ENCODE assay signal across 21 cellular contexts in genomic region chr1:235133086-235133485, GRCh38. TPM values are rescaled to one million over a fixed set of nuclear protein-coding genes. Genes with fewer than 3 reads are reported as not detected.
DNase-seq lines count a peak whose midpoint lies in the region; ATAC-seq and TF ChIP-seq lines count a peak whose summit lies in the region.
"Had no signal": no experiment of that assay in that cellular context is flagged by ENCODE, and none has a peak within 500 bp of the region (broad histone marks: within the 10 kb centered on the region; RNA-seq: fewer than 3 reads in every experiment).

No MANE protein-coding gene starts in this region.

- no peaks in the 10 kb centered on the region for H3K27me3 ChIP-seq in CD4-positive, CD25-positive, alpha-beta regulatory T cell (ENCODE audit: control insufficient read depth, insufficient read depth, low read length)

- POLR2A ChIA-PET in activated CD8-positive, alpha-beta T cell treated with anti-CD3 and anti-CD28 coated beads for 36 hours (lab: Charles Lee) = interaction anchor here (0.7 to 1.7 kb wide), 4 partner anchors 9 to 28 kb away, joined by 3 to 4 read pairs (median 3); partner anchors contain the start of gene RBM34
- POLR2A ChIA-PET in activated CD8-positive, alpha-beta T cell treated with anti-CD3 and anti-CD28 coated beads, Interleukin-2, amount 10 ng/mL, durations not matched to agents 7 days and 5 days (lab: Charles Lee) = interaction anchor here (0.6 to 2.5 kb wide), 2 partner anchors 22 to 28 kb away, joined by 3 to 12 read pairs; partner anchors contain the start of gene RBM34
- POLR2A ChIA-PET in WTC11 (lab: Charles Lee) = no interaction called here

- no peaks in the 10 kb centered on the region for H3K9me3 ChIP-seq in CD4-positive, CD25-positive, alpha-beta regulatory T cell (ENCODE audit: control insufficient read depth in 2 of 2, low read length in 2 of 2)
- H3K9me3 ChIP-seq: HAP-1 had no signal

- peak overlapping the region; percentile 39 for H3K27ac Mint-ChIP-seq in activated CD8-positive, alpha-beta T cell treated with anti-CD3 and anti-CD28 coated beads for 36 hours
- H3K27ac Mint-ChIP-seq in activated CD8-positive, alpha-beta T cell treated with anti-CD3 and anti-CD28 coated beads, Interleukin-2, amount 10 ng/mL, durations not matched to agents 7 days and 5 days = no peak overlapping the region
- peak overlapping the region in 2 of 3 donors; percentile 26 to 32 for H3K27ac Mint-ChIP-seq in CD4-positive, CD25-positive, alpha-beta regulatory T cell
- peak overlapping the region; percentile 49; the same call in 1 of the 2 replicates for H3K27ac Mint-ChIP-seq in WTC11
- H3K27ac Mint-ChIP-seq in memory B cell = peak overlapping the region; percentile 12

- TF ChIP-seq CTCF in activated CD8-positive, alpha-beta T cell treated with anti-CD3 and anti-CD28 coated beads for 36 hours (IDR thresholded peaks at IDR 0.05) = no peak
- TF ChIP-seq CTCF in WTC11 (IDR thresholded peaks at IDR 0.05) = no peak

- peaks cover 54% of the 10 kb centered on the region for H3K36me3 ChIP-seq in CD4-positive, CD25-positive, alpha-beta regulatory T cell (ENCODE audit: control insufficient read depth, insufficient read depth, low read length)

- no peak for ATAC-seq in activated CD8-positive, alpha-beta T cell treated with anti-CD3 and anti-CD28 coated beads for 36 hours
- ATAC-seq in activated CD8-positive, alpha-beta T cell treated with anti-CD3 and anti-CD28 coated beads, Interleukin-2, amount 10 ng/mL, durations not matched to agents 7 days and 5 days = no peak
- ATAC-seq in CD4-positive, CD25-positive, alpha-beta regulatory T cell (ENCODE audit: low read depth in 2 of 2) = no peak
- no peak for ATAC-seq in WTC11
- no peak for ATAC-seq in memory B cell (ENCODE audit: low read depth)
- no peak for ATAC-seq in HG02623 (IDR thresholded peaks at IDR 0.05; ENCODE audit: unreplicated experiment)

- no peak overlapping the region for H3K27ac ChIP-seq in CD4-positive, CD25-positive, alpha-beta regulatory T cell (ENCODE audit: insufficient read depth, low read length, poor library complexity, severe bottlenecking)
- H3K27ac ChIP-seq: GM23248, KMS-11 had no signal

- no peak overlapping the region for H3K4me3 Mint-ChIP-seq in activated CD8-positive, alpha-beta T cell treated with anti-CD3 and anti-CD28 coated beads for 36 hours
- no peak overlapping the region for H3K4me3 Mint-ChIP-seq in activated CD8-positive, alpha-beta T cell treated with anti-CD3 and anti-CD28 coated beads, Interleukin-2, amount 10 ng/mL, durations not matched to agents 7 days and 5 days
- no peak overlapping the region for H3K4me3 Mint-ChIP-seq in CD4-positive, CD25-positive, alpha-beta regulatory T cell
- H3K4me3 Mint-ChIP-seq in WTC11 (no peak overlapping the region), memory B cell (no peak overlapping the region)
- H3K4me3 Mint-ChIP-seq: CD14-positive monocyte had no signal

- no peak for DNase-seq in activated CD8-positive, alpha-beta T cell treated with anti-CD3 and anti-CD28 coated beads for 36 hours
- no peak for DNase-seq in activated CD8-positive, alpha-beta T cell treated with anti-CD3 and anti-CD28 coated beads, Interleukin-2, amount 10 ng/mL, durations not matched to agents 7 days and 5 days
- DNase-seq in CD4-positive, CD25-positive, alpha-beta regulatory T cell = no peak
- DNase-seq in WTC11 (ENCODE audit: low spot score) (no peak), memory B cell (ENCODE audit: low spot score in 2 of 2) (no peak), T-helper 9 cell (no peak)
- no peak for DNase-seq in stimulated activated CD4-positive, alpha-beta T cell treated with anti-CD3 and anti-CD28 coated beads, Interleukin-4, amount 100 ng/mL, for 1 hour
- DNase-seq: 8988T, DMS153, GDM1, GM23248, MV-4-11, NCI-H187, NCI-H2107, NCI-H510A treated with DMSO at 0.1 percent for 48 hours, NCI-H774, SHP77 had no signal

- H3K27me3 Mint-ChIP-seq in activated CD8-positive, alpha-beta T cell treated with anti-CD3 and anti-CD28 coated beads for 36 hours = no peaks in the 10 kb centered on the region
- H3K27me3 Mint-ChIP-seq in activated CD8-positive, alpha-beta T cell treated with anti-CD3 and anti-CD28 coated beads, Interleukin-2, amount 10 ng/mL, durations not matched to agents 7 days and 5 days (ENCODE audit: low read depth) = no peaks in the 10 kb centered on the region
- H3K27me3 Mint-ChIP-seq in CD4-positive, CD25-positive, alpha-beta regulatory T cell = peaks cover 5% of the 10 kb centered on the region
- H3K27me3 Mint-ChIP-seq in WTC11 (ENCODE audit: low read depth) = no peaks in the 10 kb centered on the region
- no peaks in the 10 kb centered on the region for H3K27me3 Mint-ChIP-seq in memory B cell

- H3K9me3 Mint-ChIP-seq in activated CD8-positive, alpha-beta T cell treated with anti-CD3 and anti-CD28 coated beads for 36 hours = no peaks in the 10 kb centered on the region
- H3K9me3 Mint-ChIP-seq in activated CD8-positive, alpha-beta T cell treated with anti-CD3 and anti-CD28 coated beads, Interleukin-2, amount 10 ng/mL, durations not matched to agents 7 days and 5 days (ENCODE audit: insufficient read depth) = no peaks in the 10 kb centered on the region
- H3K9me3 Mint-ChIP-seq in CD4-positive, CD25-positive, alpha-beta regulatory T cell = no peaks in the 10 kb centered on the region
- H3K9me3 Mint-ChIP-seq in WTC11 (no peaks in the 10 kb centered on the region), memory B cell (no peaks in the 10 kb centered on the region)
- H3K9me3 Mint-ChIP-seq: CD14-positive monocyte had no signal

- H3K4me1 ChIP-seq in CD4-positive, CD25-positive, alpha-beta regulatory T cell (ENCODE audit: control insufficient read depth, insufficient read depth, low read length, poor library complexity, severe bottlenecking) = no peaks in the 10 kb centered on the region

- H3K4me1 Mint-ChIP-seq in activated CD8-positive, alpha-beta T cell treated with anti-CD3 and anti-CD28 coated beads for 36 hours (ENCODE audit: low read depth) = peaks cover 11% of the 10 kb centered on the region
- peaks cover 5% of the 10 kb centered on the region for H3K4me1 Mint-ChIP-seq in activated CD8-positive, alpha-beta T cell treated with anti-CD3 and anti-CD28 coated beads, Interleukin-2, amount 10 ng/mL, durations not matched to agents 7 days and 5 days (ENCODE audit: low read depth)
- peaks cover 0 to 17% (median 7%) of the 10 kb centered on the region in 4 donors for H3K4me1 Mint-ChIP-seq in CD4-positive, CD25-positive, alpha-beta regulatory T cell
- H3K4me1 Mint-ChIP-seq in WTC11 (peaks cover 11% of the 10 kb centered on the region; the same call in 1 of the 2 replicates), memory B cell (no peaks in the 10 kb centered on the region)

- CTCF ChIA-PET in activated CD8-positive, alpha-beta T cell treated with anti-CD3 and anti-CD28 coated beads for 36 hours (lab: Charles Lee) = interaction anchor here (1.2 to 2.0 kb wide), 3 partner anchors 10 to 283 kb away, joined by 3 to 7 read pairs (median 4); no protein-coding TSS in a partner anchor
- CTCF ChIA-PET in activated CD8-positive, alpha-beta T cell treated with anti-CD3 and anti-CD28 coated beads, Interleukin-2, amount 10 ng/mL, durations not matched to agents 7 days and 5 days (lab: Charles Lee) = interaction anchor here (2.4 kb wide), 1 partner anchor 283 kb away, joined by 9 read pairs; no protein-coding TSS in a partner anchor
- CTCF ChIA-PET in WTC11 (lab: Charles Lee) = no interaction called here

- no peak overlapping the region for H3K4me3 ChIP-seq in CD4-positive, CD25-positive, alpha-beta regulatory T cell (ENCODE audit: low read depth, low read length)
- H3K4me3 ChIP-seq: GM23248, HAP-1 had no signal

- intact Hi-C loops in activated CD8-positive, alpha-beta T cell treated with anti-CD3 and anti-CD28 coated beads for 36 hours (cut with micrococcal nuclease) = no loop called here

- H3K36me3 Mint-ChIP-seq in activated CD8-positive, alpha-beta T cell treated with anti-CD3 and anti-CD28 coated beads for 36 hours (ENCODE audit: low read depth) = peaks cover 34% of the 10 kb centered on the region
- peaks cover 57% of the 10 kb centered on the region for H3K36me3 Mint-ChIP-seq in activated CD8-positive, alpha-beta T cell treated with anti-CD3 and anti-CD28 coated beads, Interleukin-2, amount 10 ng/mL, durations not matched to agents 7 days and 5 days (ENCODE audit: low read depth)
- H3K36me3 Mint-ChIP-seq in CD4-positive, CD25-positive, alpha-beta regulatory T cell = peaks cover 28% of the 10 kb centered on the region
- H3K36me3 Mint-ChIP-seq in WTC11 (peaks cover 52% of the 10 kb centered on the region), memory B cell (peaks cover 21% of the 10 kb centered on the region)

TF ChIP-seq in WTC11, 78 proteins besides CTCF, POLR2A, EP300 and RAD21 (continues in another document):
- TF ChIP-seq RELA (CRISPR knock-in tag; IDR thresholded peaks at IDR 0.05; ENCODE audit: borderline replicate concordance) (no peak), NFYB (CRISPR knock-in tag; conservative IDR thresholded peaks at IDR 0.05; ENCODE audit: low read depth) (no peak), NR1H2 (CRISPR knock-in tag; IDR thresholded peaks at IDR 0.05) (no peak), GABPB1 (CRISPR knock-in tag; IDR thresholded peaks at IDR 0.05) (no peak), MXD4 (CRISPR knock-in tag; IDR thresholded peaks at IDR 0.05; ENCODE audit: borderline replicate concordance) (no peak)
- TF ChIP-seq, protein P1, sequence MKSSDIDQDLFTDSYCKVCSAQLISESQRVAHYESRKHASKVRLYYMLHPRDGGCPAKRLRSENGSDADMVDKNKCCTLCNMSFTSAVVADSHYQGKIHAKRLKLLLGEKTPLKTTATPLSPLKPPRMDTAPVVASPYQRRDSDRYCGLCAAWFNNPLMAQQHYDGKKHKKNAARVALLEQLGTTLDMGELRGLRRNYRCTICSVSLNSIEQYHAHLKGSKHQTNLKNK (CRISPR knock-in tag; IDR thresholded peaks at IDR 0.05) = no peak

RNA-seq across cellular contexts. Expression of gene TOMM20, which starts 4.4 kb away (rescaled TPM):
- total RNA-seq in activated CD8-positive, alpha-beta T cell treated with anti-CD3 and anti-CD28 coated beads for 36 hours = 100 to 1,000 TPM; 155 to 159 TPM
- 10 to 100 TPM; 72.2 to 81.7 TPM for total RNA-seq in activated CD8-positive, alpha-beta T cell treated with anti-CD3 and anti-CD28 coated beads, Interleukin-2, amount 10 ng/mL, durations not matched to agents 7 days and 5 days
- 102 TPM for total RNA-seq in CD4-positive, CD25-positive, alpha-beta regulatory T cell
- 10 to 100 TPM; 50.5 to 67.9 (median 55.2) TPM for polyA plus RNA-seq in CD4-positive, CD25-positive, alpha-beta regulatory T cell
- total RNA-seq in WTC11 (2021) = 180 to 184 TPM (median 182 TPM) in 3 replicates

RNA-seq across cellular contexts. Expression of gene RBM34, which starts 28.0 kb away (rescaled TPM):
- total RNA-seq in activated CD8-positive, alpha-beta T cell treated with anti-CD3 and anti-CD28 coated beads for 36 hours = 100 to 1,000 TPM; 136 TPM
- 100 to 1,000 TPM; 115 to 117 TPM for total RNA-seq in activated CD8-positive, alpha-beta T cell treated with anti-CD3 and anti-CD28 coated beads, Interleukin-2, amount 10 ng/mL, durations not matched to agents 7 days and 5 days
- total RNA-seq in CD4-positive, CD25-positive, alpha-beta regulatory T cell = 175 TPM
- polyA plus RNA-seq in CD4-positive, CD25-positive, alpha-beta regulatory T cell = 10 to 100 TPM; 68.9 to 74.8 (median 70.2) TPM
- total RNA-seq in WTC11 (2021) = 97.4 to 112 TPM (median 104 TPM) in 3 replicates
